Comparison of ENCODE assay signal across 12 cellular contexts in genomic region chr3:149003653-149004305, GRCh38. TPM values are rescaled to one million over a fixed set of nuclear protein-coding genes. Genes with fewer than 3 reads are reported as not detected.
DNase-seq lines count a peak whose midpoint lies in the region; ATAC-seq and TF ChIP-seq lines count a peak whose summit lies in the region.
"Had no signal": no experiment of that assay in that cellular context is flagged by ENCODE, and none has a peak within 500 bp of the region (broad histone marks: within the 10 kb centered on the region; RNA-seq: fewer than 3 reads in every experiment).

No MANE protein-coding gene starts in this region.

- peak overlapping the region; percentile 44 for H3K4me2 ChIP-seq in Karpas-422 (ENCODE audit: low read depth, low read length, poor library complexity, severe bottlenecking)

- H3K36me3 ChIP-seq in Karpas-422 (ENCODE audit: insufficient read depth, low read length) = peaks cover 4% of the 10 kb centered on the region; the same call in 1 of the 2 replicates
- H3K36me3 ChIP-seq in ovary = no peaks in the 10 kb centered on the region

- no peak for TF ChIP-seq CTCF in ovary (IDR thresholded peaks at IDR 0.05)
- no peak for TF ChIP-seq CTCF in mesothelial cell of epicardium (IDR thresholded peaks at IDR 0.05; ENCODE audit: unreplicated experiment)

- intact Hi-C loops in ovary (cut with DNase I) = no loop called here

- peaks cover 2% of the 10 kb centered on the region for H3K4me1 Mint-ChIP-seq in mesothelial cell of epicardium

- peak; percentile 86 for ATAC-seq in GM21786 (IDR thresholded peaks at IDR 0.05; ENCODE audit: unreplicated experiment)

- no peaks in the 10 kb centered on the region for H3K27me3 ChIP-seq in Karpas-422 (ENCODE audit: low read length)
- no peaks in the 10 kb centered on the region for H3K27me3 ChIP-seq in ovary

- H3K9me2 ChIP-seq in Karpas-422 (replicated peaks; ENCODE audit: insufficient read depth, low read length) = no peaks in the 10 kb centered on the region

- no peak for TF ChIP-seq POLR2A in ovary (IDR thresholded peaks at IDR 0.05)

- TF ChIP-seq EP300 in ovary (IDR thresholded peaks at IDR 0.05) = no peak

- DNase-seq in NCI-H1417 (lab: John Stamatoyannopoulos, UW) (peak in 2 of 3 experiments; percentile 22 to 40), NCI-H1417 treated with DMSO at 0.1 percent for 48 hours (lab: John Stamatoyannopoulos, UW) (no peak), Karpas-422 (peak; percentile 66), kidney tubule cell (ENCODE audit: low spot score) (peak; percentile 81), ovary (no peak), mesothelial cell of epicardium (ENCODE audit: low spot score in 2 of 2, unreplicated experiment in 2 of 2) (no peak), NOMO-1 treated with dmso at 0.1 percent for 144 hours (lab: John Stamatoyannopoulos, UW; ENCODE audit: unreplicated experiment) (no peak)

- no peak overlapping the region for H3K4me3 ChIP-seq in Karpas-422 (ENCODE audit: low read length)
- H3K4me3 ChIP-seq in ovary = no peak overlapping the region
- H3K4me3 ChIP-seq: lung had no signal

- H3K4me1 ChIP-seq in Karpas-422 (ENCODE audit: low read length) (peaks cover 20% of the 10 kb centered on the region), ovary (ENCODE audit: insufficient read depth) (peaks cover 2% of the 10 kb centered on the region)

- no peak overlapping the region for H2AFZ ChIP-seq in Karpas-422 (ENCODE audit: low read length)

- peaks cover 8% of the 10 kb centered on the region for H3K36me3 Mint-ChIP-seq in mesothelial cell of epicardium

- H3K27ac Mint-ChIP-seq in mesothelial cell of epicardium = no peak overlapping the region
- H3K27ac Mint-ChIP-seq: stimulated activated naive CD8-positive, alpha-beta T cell treated with anti-CD3 and anti-CD28 coated beads, Interleukin-15, Interleukin-2, amounts not matched to agents 100 ng/mL and 50 ng/mL, for 24 hours had no signal

- H3K9me3 Mint-ChIP-seq in mesothelial cell of epicardium = no peaks in the 10 kb centered on the region
- H3K9me3 Mint-ChIP-seq: IgD-negative memory B cell; stimulated activated naive CD8-positive, alpha-beta T cell treated with anti-CD3 and anti-CD28 coated beads, Interleukin-15, Interleukin-2, amounts not matched to agents 100 ng/mL and 50 ng/mL, for 24 hours had no signal

- H3K79me2 ChIP-seq in Karpas-422 (ENCODE audit: low read length) = no peaks in the 10 kb centered on the region

- H3K9me3 ChIP-seq in Karpas-422 (ENCODE audit: low read length) (no peaks in the 10 kb centered on the region), ovary (no peaks in the 10 kb centered on the region)

- WGBS in ovary, 3 donors = 89 to 93% (median 91%) methylated on average over 6 of the region's 6 CpGs

- no peak overlapping the region for H3K9ac ChIP-seq in Karpas-422 (ENCODE audit: low read length)

- no peak overlapping the region for H3K4me3 Mint-ChIP-seq in mesothelial cell of epicardium
- H3K4me3 Mint-ChIP-seq: stimulated activated naive CD8-positive, alpha-beta T cell treated with anti-CD3 and anti-CD28 coated beads, Interleukin-15, Interleukin-2, amounts not matched to agents 100 ng/mL and 50 ng/mL, for 24 hours had no signal

- H3K27ac ChIP-seq in Karpas-422 (ENCODE audit: low read length) (no peak overlapping the region), ovary (no peak overlapping the region)
- H3K27ac ChIP-seq: 22Rv1 had no signal

- H4K20me1 ChIP-seq in Karpas-422 (ENCODE audit: insufficient read depth, low read depth, low read length) = peaks cover 4% of the 10 kb centered on the region

- H3K27me3 Mint-ChIP-seq in mesothelial cell of epicardium (ENCODE audit: low read depth) = no peaks in the 10 kb centered on the region
- H3K27me3 Mint-ChIP-seq: IgD-negative memory B cell; stimulated activated naive CD8-positive, alpha-beta T cell treated with anti-CD3 and anti-CD28 coated beads, Interleukin-15, Interleukin-2, amounts not matched to agents 100 ng/mL and 50 ng/mL, for 24 hours had no signal

RNA-seq across cellular contexts. Expression of gene GYG1, which starts 12.4 kb away (rescaled TPM):
- 8.4 and 18.9 TPM in 2 replicates for total RNA-seq in Karpas-422 (2014; rRNA removed; shearing (Covaris generic); ENCODE audit: low replicate concordance)
- total RNA-seq in ovary = 10 to 100 TPM; 23.8 to 73.8 (median 54.0) TPM
- polyA plus RNA-seq in ovary = 10 to 100 TPM; 58.4 to 86.1 TPM
- total RNA-seq in mesothelial cell of epicardium = 20.9 to 22.5 TPM (median 21.2 TPM) in 3 replicates

Comparison
In these comparisons a context has a peak if more than half of its experiments do, and no peak if none do; other contexts are left out.
1. DNase-seq: peak in NCI-H1417 (2 of 3), Karpas-422 (single experiment) and kidney tubule cell (single experiment); none in NCI-H1417 treated with DMSO at 0.1 percent for 48 hours (single experiment), ovary (0 of 5), mesothelial cell of epicardium (0 of 2) and NOMO-1 treated with dmso at 0.1 percent for 144 hours (single experiment).